ENCODE assay signal across 8 cellular contexts in genomic region chr18:30971338-30971956, GRCh38.
DNase-seq lines count a peak whose midpoint lies in the region; ATAC-seq and TF ChIP-seq lines count a peak whose summit lies in the region.

No MANE protein-coding gene starts in this region.

- no peak overlapping the region for H3K27ac Mint-ChIP-seq in activated CD4-positive, alpha-beta memory T cell treated with anti-CD3 and anti-CD28 coated beads for 36 hours

- no peak overlapping the region for H3K4me3 Mint-ChIP-seq in activated CD4-positive, alpha-beta memory T cell treated with anti-CD3 and anti-CD28 coated beads for 36 hours

- WGBS in esophagus muscularis mucosa, result 0% methylated on average over 1 of the region's 1 CpG

- H3K27ac ChIP-seq in OCI-LY7 (ENCODE audit: low read depth, low read length, poor library complexity, severe bottlenecking) (no peak overlapping the region), esophagus muscularis mucosa (replicated peaks in 1 of 4) (no peak overlapping the region)

- no peak for TF ChIP-seq POLR2A in esophagus muscularis mucosa (IDR thresholded peaks at IDR 0.05; ENCODE audit: low read depth)

- H3K79me2 ChIP-seq in OCI-LY7 (ENCODE audit: insufficient read depth, low read depth, low read length), result no peaks in the 10 kb centered on the region

- no peaks in the 10 kb centered on the region for H3K27me3 ChIP-seq in esophagus muscularis mucosa

- peak; percentile 44 for DNase-seq in ACHN
- DNase-seq in OCI-LY7 (ENCODE audit: low spot score), result peak; percentile 27
- DNase-seq in esophagus muscularis mucosa (ENCODE audit: extremely low spot score), result no peak
- DNase-seq in retinal pigment epithelial cell (ENCODE audit: low read depth), result no peak
- DNase-seq in T-helper 9 cell, result no peak
- no peak for DNase-seq in activated CD4-positive, alpha-beta memory T cell treated with anti-CD3 and anti-CD28 coated beads for 36 hours

- ATAC-seq in GM18511 (IDR thresholded peaks at IDR 0.05; ENCODE audit: unreplicated experiment) (peak; percentile 85), HG03378 (IDR thresholded peaks at IDR 0.05; ENCODE audit: unreplicated experiment) (peak; percentile 83)

- no peak for TF ChIP-seq EP300 in esophagus muscularis mucosa (IDR thresholded peaks at IDR 0.05)

- H3K4me1 ChIP-seq in OCI-LY7 (ENCODE audit: insufficient read depth, low read length, poor library complexity, severe bottlenecking) (no peaks in the 10 kb centered on the region), esophagus muscularis mucosa (no peaks in the 10 kb centered on the region)

- no peaks in the 10 kb centered on the region for H4K20me1 ChIP-seq in OCI-LY7 (ENCODE audit: insufficient read depth, low read length)

- no peaks in the 10 kb centered on the region for H3K9me3 Mint-ChIP-seq in activated CD4-positive, alpha-beta memory T cell treated with anti-CD3 and anti-CD28 coated beads for 36 hours

- no peaks in the 10 kb centered on the region for H3K9me2 ChIP-seq in OCI-LY7 (ENCODE audit: insufficient read depth, low read length)

- no peak overlapping the region for H2AFZ ChIP-seq in OCI-LY7 (ENCODE audit: low read length)

- peak; percentile 75 for TF ChIP-seq CTCF in OCI-LY7 (conservative IDR thresholded peaks at IDR 0.05; ENCODE audit: low read length)
- TF ChIP-seq CTCF in esophagus muscularis mucosa (IDR thresholded peaks at IDR 0.05), result peak; percentile 49 to 63 (median 60)
- TF ChIP-seq CTCF in retinal pigment epithelial cell (conservative IDR thresholded peaks at IDR 0.05; ENCODE audit: low read depth, low read length), result peak; percentile 35

- no peaks in the 10 kb centered on the region for H3K27me3 Mint-ChIP-seq in activated CD4-positive, alpha-beta memory T cell treated with anti-CD3 and anti-CD28 coated beads for 36 hours

- H3K36me3 Mint-ChIP-seq in activated CD4-positive, alpha-beta memory T cell treated with anti-CD3 and anti-CD28 coated beads for 36 hours, result no peaks in the 10 kb centered on the region

- CTCF ChIA-PET in OCI-LY7 (lab: Charles Lee; ENCODE audit: unreplicated experiment), result no interaction called here
- CTCF ChIA-PET in activated CD4-positive, alpha-beta memory T cell treated with anti-CD3 and anti-CD28 coated beads for 36 hours (lab: Charles Lee), result interaction anchor here (0.9 kb wide), 1 partner anchor 10 kb away, joined by 3 read pairs; no protein-coding TSS in a partner anchor

- intact Hi-C loops in OCI-LY7 (cut with micrococcal nuclease; ENCODE audit: unreplicated experiment) (no loop called here), esophagus muscularis mucosa (cut with DNase I) (loop anchor here (2.0 kb wide), 1 partner anchor 1097 kb away; no protein-coding TSS in a partner anchor)
- intact Hi-C loops in activated CD4-positive, alpha-beta memory T cell treated with anti-CD3 and anti-CD28 coated beads for 36 hours (cut with micrococcal nuclease), result loop anchor here (10.0 kb wide), 1 partner anchor 1097 kb away; no protein-coding TSS in a partner anchor

- H3K4me3 ChIP-seq in OCI-LY7 (ENCODE audit: low read depth, low read length, poor library complexity, severe bottlenecking), result no peak overlapping the region
- H3K4me3 ChIP-seq in esophagus muscularis mucosa, result no peak overlapping the region
- H3K4me3 ChIP-seq in retinal pigment epithelial cell (ENCODE audit: low read length), result no peak overlapping the region

- in situ Hi-C loops in ACHN (cut with HindIII; ENCODE audit: low pct_ligation_motif_present, low pct_unique_long_range_greater_than_20kb, low sequenced_read_pairs), result no loop called here

- H3K4me2 ChIP-seq in OCI-LY7 (ENCODE audit: low read length), result no peak overlapping the region

- H3K9me3 ChIP-seq in OCI-LY7 (ENCODE audit: low read length), result no peaks in the 10 kb centered on the region
- no peaks in the 10 kb centered on the region for H3K9me3 ChIP-seq in esophagus muscularis mucosa

- H3K4me1 Mint-ChIP-seq in activated CD4-positive, alpha-beta memory T cell treated with anti-CD3 and anti-CD28 coated beads for 36 hours (ENCODE audit: low read depth), result no peaks in the 10 kb centered on the region

- POLR2A ChIA-PET in OCI-LY7 (lab: Charles Lee), result interaction anchor here (0.7 kb wide), 1 partner anchor 64 kb away, joined by 3 read pairs; no protein-coding TSS in a partner anchor
- POLR2A ChIA-PET in activated CD4-positive, alpha-beta memory T cell treated with anti-CD3 and anti-CD28 coated beads for 36 hours (lab: Charles Lee), result no interaction called here

- BruUV-seq in OCI-LY7 (replicated peaks; lab: Mats Ljungman, UMichigan), result no TSS peak

- H3K36me3 ChIP-seq in OCI-LY7 (ENCODE audit: insufficient read depth, low read length), result no peaks in the 10 kb centered on the region
- no peaks in the 10 kb centered on the region for H3K36me3 ChIP-seq in esophagus muscularis mucosa

Comparison
In these comparisons a context has a peak if more than half of its experiments do, and no peak if none do; other contexts are left out.
1. DNase-seq: peak in ACHN (single experiment) and OCI-LY7 (single experiment); none in esophagus muscularis mucosa (single experiment), retinal pigment epithelial cell (single experiment), T-helper 9 cell (single experiment) and activated CD4-positive, alpha-beta memory T cell treated with anti-CD3 and anti-CD28 coated beads for 36 hours (single experiment).
2. Peak in every context shown above with its lines, with median percentiles within 50 percentile points of each other: CTCF ChIP-seq.